29 cellular contexts compared by ENCODE assay signal in the genomic region with DNA sequence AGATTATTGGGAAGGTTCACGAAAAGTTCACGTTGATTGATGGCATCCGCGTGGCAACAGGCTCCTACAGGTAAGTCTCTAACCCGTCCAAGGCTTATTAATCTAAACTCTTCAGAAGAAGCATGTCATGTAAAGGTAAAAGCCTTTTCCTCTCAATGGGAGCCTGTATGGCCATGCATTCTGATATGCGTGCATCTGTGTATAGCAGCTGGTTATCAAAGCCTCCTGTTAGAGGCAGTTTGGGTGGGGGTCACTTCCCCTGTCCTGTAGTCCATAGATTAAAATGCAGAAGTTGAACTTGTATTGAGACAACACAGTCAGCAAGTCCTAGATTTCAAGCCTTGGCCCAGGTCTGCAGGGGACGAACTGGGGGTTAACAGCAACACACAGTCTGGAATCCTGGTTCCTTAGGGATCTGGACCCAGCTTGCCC.
"Had no signal": no experiment of that assay in that cellular context is flagged by ENCODE, and none has a peak within 500 bp of the region (broad histone marks: within the 10 kb centered on the region; RNA-seq: fewer than 3 reads in every experiment).

No MANE protein-coding gene starts in this region.

- H3K4me1 ChIP-seq: adrenal gland, body of pancreas, colonic mucosa, neural progenitor cell, right atrium auricular region, stomach, thyroid gland, upper lobe of right lung had no signal

- H3K4me1 Mint-ChIP-seq: activated naive CD8-positive, alpha-beta T cell treated with anti-CD3 and anti-CD28 coated beads for 36 hours; natural killer cell; neural progenitor cell; stimulated activated memory B cell treated with anti-CD40 and anti-IgM and Interleukin-4, amounts not matched to agents 10 μg/mL and 1 μg/mL and 100 μg/mL, for 72 hours; WTC11 had no signal

- DNase-seq: activated CD4-positive, alpha-beta T cell treated with anti-CD3 and anti-CD28 coated beads for 1 hour; activated CD4-positive, alpha-beta T cell treated with anti-CD3 and anti-CD28 coated beads, Interleukin-2, amount 50 U/mL, for 1 hour; activated CD8-positive, alpha-beta T cell treated with anti-CD3 and anti-CD28 coated beads for 36 hours; activated effector memory CD4-positive, alpha-beta T cell treated with anti-CD3 and anti-CD28 coated beads, Interleukin-2, amount 50 U/mL, for 16 hours; activated naive CD4-positive, alpha-beta T cell treated with anti-CD3 and anti-CD28 coated beads for 36 hours; activated naive CD8-positive, alpha-beta T cell treated with anti-CD3 and anti-CD28 coated beads for 36 hours; adrenal gland; aorta; body of pancreas; cerebellar nuclear complex; colonic mucosa; effector CD8-positive, alpha-beta T cell; foreskin fibroblast; head of caudate nucleus; mesenchymal stem cell; natural killer cell; stimulated activated CD4-positive, alpha-beta T cell treated with anti-CD3 and anti-CD28 coated beads, Interleukin-1b, Interleukin-23, amount 100 ng/mL, for 48 hours; stimulated activated CD4-positive, alpha-beta T cell treated with anti-CD3 and anti-CD28 coated beads, Interleukin-4, amount 100 ng/mL, for 4 hours; stimulated activated CD8-positive, alpha-beta memory T cell treated with anti-CD3 and anti-CD28 coated beads, Interleukin-4, amount 100 ng/mL, for 48 hours; stomach; thyroid gland; upper lobe of right lung had no signal

- H3K9me3 Mint-ChIP-seq: activated CD8-positive, alpha-beta T cell treated with anti-CD3 and anti-CD28 coated beads for 36 hours; activated naive CD4-positive, alpha-beta T cell treated with anti-CD3 and anti-CD28 coated beads for 36 hours; activated naive CD8-positive, alpha-beta T cell treated with anti-CD3 and anti-CD28 coated beads for 36 hours; natural killer cell; neural progenitor cell; stimulated activated memory B cell treated with anti-CD40 and anti-IgM and Interleukin-4, amounts not matched to agents 10 μg/mL and 1 μg/mL and 100 μg/mL, for 72 hours; WTC11 had no signal

- H3K27me3 Mint-ChIP-seq: activated CD8-positive, alpha-beta T cell treated with anti-CD3 and anti-CD28 coated beads for 36 hours; activated naive CD8-positive, alpha-beta T cell treated with anti-CD3 and anti-CD28 coated beads for 36 hours; stimulated activated memory B cell treated with anti-CD40 and anti-IgM and Interleukin-4, amounts not matched to agents 10 μg/mL and 1 μg/mL and 100 μg/mL, for 72 hours had no signal

- H3K4me3 ChIP-seq: adrenal gland, body of pancreas, cardiac muscle cell, colonic mucosa, neural progenitor cell, right atrium auricular region, smooth muscle cell, stomach, thyroid gland, upper lobe of right lung had no signal

- H3K36me3 ChIP-seq: adrenal gland, colonic mucosa, right atrium auricular region, thyroid gland, upper lobe of right lung had no signal

- H3K4me3 Mint-ChIP-seq: activated CD8-positive, alpha-beta T cell treated with anti-CD3 and anti-CD28 coated beads for 36 hours; activated naive CD4-positive, alpha-beta T cell treated with anti-CD3 and anti-CD28 coated beads for 36 hours; activated naive CD8-positive, alpha-beta T cell treated with anti-CD3 and anti-CD28 coated beads for 36 hours; natural killer cell; neural progenitor cell; stimulated activated memory B cell treated with anti-CD40 and anti-IgM and Interleukin-4, amounts not matched to agents 10 μg/mL and 1 μg/mL and 100 μg/mL, for 72 hours; WTC11 had no signal

- H3K9me3 ChIP-seq: adrenal gland, body of pancreas, colonic mucosa, right atrium auricular region, stomach, thyroid gland, upper lobe of right lung had no signal

- H3K27me3 ChIP-seq: adrenal gland, body of pancreas, cardiac muscle cell, colonic mucosa, neural progenitor cell, right atrium auricular region, stomach, thyroid gland, upper lobe of right lung had no signal

- H3K27ac ChIP-seq: adrenal gland, body of pancreas, cardiac muscle cell, colonic mucosa, epithelial cell of prostate, neural progenitor cell, right atrium auricular region, stomach, thyroid gland, upper lobe of right lung had no signal

- H3K36me3 Mint-ChIP-seq: natural killer cell had no signal

- H3K27ac Mint-ChIP-seq: activated CD8-positive, alpha-beta T cell treated with anti-CD3 and anti-CD28 coated beads for 36 hours; activated naive CD4-positive, alpha-beta T cell treated with anti-CD3 and anti-CD28 coated beads for 36 hours; activated naive CD8-positive, alpha-beta T cell treated with anti-CD3 and anti-CD28 coated beads for 36 hours; natural killer cell; neural progenitor cell; stimulated activated memory B cell treated with anti-CD40 and anti-IgM and Interleukin-4, amounts not matched to agents 10 μg/mL and 1 μg/mL and 100 μg/mL, for 72 hours; WTC11 had no signal

- ATAC-seq: activated CD8-positive, alpha-beta T cell treated with anti-CD3 and anti-CD28 coated beads for 36 hours; body of pancreas; natural killer cell; stimulated activated memory B cell treated with anti-CD40 and anti-IgM and Interleukin-4, amounts not matched to agents 10 μg/mL and 1 μg/mL and 100 μg/mL, for 72 hours; upper lobe of right lung; WTC11 had no signal
